ENCODE assay signal across 8 cellular contexts in genomic region chr5:153717287-153717686, GRCh38.
"Had no signal": no experiment of that assay in that cellular context is flagged by ENCODE, and none has a peak within 500 bp of the region (broad histone marks: within the 10 kb centered on the region; RNA-seq: fewer than 3 reads in every experiment).

No MANE protein-coding gene starts in this region.

- H3K4me1 ChIP-seq: HAP-1 had no signal

- H3K9me3 ChIP-seq: HAP-1 had no signal

- H3K4me3 ChIP-seq: GM23248, HAP-1 had no signal

- ATAC-seq: HCT116 had no signal

- FAIRE-seq: HTR-8/SVneo had no signal

- H2AFZ ChIP-seq: GM23248 had no signal

- H3K9ac ChIP-seq: GM23248 had no signal

- H3K36me3 ChIP-seq: HAP-1 had no signal

- DNase-seq: GM23248, GOT3, H7, IMR-90, KBM-7 had no signal

- H3K27ac ChIP-seq: GM23248 had no signal
